ENCODE assay signal across 9 cellular contexts in the genomic region with DNA sequence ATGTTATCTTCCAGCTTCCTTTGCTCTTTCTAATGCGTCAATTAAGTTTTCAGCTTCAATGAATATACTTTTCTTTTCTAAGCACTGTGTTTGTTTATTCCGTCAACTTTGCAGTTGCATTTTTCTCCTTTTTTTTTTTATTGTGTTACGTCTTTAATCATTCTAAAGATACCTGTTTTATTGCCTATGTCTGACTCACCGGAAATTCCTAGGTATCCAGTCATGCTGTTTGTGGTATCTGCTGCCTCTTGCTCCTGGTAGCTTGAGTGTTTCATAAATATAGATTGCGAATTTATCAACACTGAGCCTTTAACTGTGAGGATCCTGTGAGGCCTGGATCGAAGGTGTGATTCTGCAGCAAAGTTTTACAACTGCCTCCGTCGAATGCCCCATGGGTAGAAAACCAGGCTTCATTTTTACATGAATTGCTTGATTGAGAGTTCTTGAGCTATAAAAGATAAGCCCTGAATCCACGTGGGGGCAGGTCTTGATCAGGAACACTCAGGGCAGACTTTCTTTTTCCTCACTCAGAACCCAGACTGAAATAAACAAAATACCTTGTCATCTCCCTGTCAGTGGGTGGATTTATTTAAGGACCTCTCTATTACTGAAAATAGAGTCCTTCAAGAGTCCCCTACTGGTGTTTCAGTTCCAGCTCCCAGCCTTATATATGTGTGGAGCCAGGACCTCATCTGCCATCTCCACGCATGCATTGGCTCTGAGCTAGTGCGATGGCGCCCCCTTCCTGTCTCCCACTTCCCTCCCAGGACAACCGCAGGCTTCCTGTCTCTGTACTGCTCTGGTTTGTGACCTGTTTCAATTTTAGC.
DNase-seq lines count a peak whose midpoint lies in the region; ATAC-seq, FAIRE-seq and TF ChIP-seq lines count a peak whose summit lies in the region.
"Had no signal": no experiment of that assay in that cellular context is flagged by ENCODE, and none has a peak within 500 bp of the region (broad histone marks: within the 10 kb centered on the region; RNA-seq: fewer than 3 reads in every experiment).

No MANE protein-coding gene starts in this region.

- no peaks in the 10 kb centered on the region for H3K9me3 Mint-ChIP-seq in activated naive CD4-positive, alpha-beta T cell treated with anti-CD3 and anti-CD28 coated beads, Interleukin-2, amount 10 ng/mL, durations not matched to agents 7 days and 5 days
- H3K9me3 Mint-ChIP-seq: T-cell had no signal

- peak; percentile 56 for FAIRE-seq in GM19239 (lab: Jason Lieb, UNC)

- H3K4me1 Mint-ChIP-seq in activated naive CD4-positive, alpha-beta T cell treated with anti-CD3 and anti-CD28 coated beads, Interleukin-2, amount 10 ng/mL, durations not matched to agents 7 days and 5 days, result peaks cover 28% of the 10 kb centered on the region

- CTCF ChIA-PET in activated naive CD4-positive, alpha-beta T cell treated with anti-CD3 and anti-CD28 coated beads, Interleukin-2, amount 10 ng/mL, durations not matched to agents 7 days and 5 days (lab: Charles Lee), result interaction anchor here (0.7 to 2.7 kb wide), 8 partner anchors 8 to 242 kb away, joined by 3 to 20 read pairs (median 3); no protein-coding TSS in a partner anchor

- DNase-seq in CD1c-positive myeloid dendritic cell (ENCODE audit: extremely low spot score) (peak; percentile 50), GM19239 (ENCODE audit: insufficient read length, low spot score) (no peak), NB4 (ENCODE audit: low read depth) (peak; percentile 59), iris pigment epithelial cell (ENCODE audit: low read depth) (peak; percentile 91), NCI-H2029 treated with DMSO at 0.1 percent for 48 hours (lab: John Stamatoyannopoulos, UW) (no peak)
- peak; percentile 52 for DNase-seq in activated naive CD4-positive, alpha-beta T cell treated with anti-CD3 and anti-CD28 coated beads, Interleukin-2, amount 10 ng/mL, durations not matched to agents 7 days and 5 days
- DNase-seq in activated CD8-positive, alpha-beta memory T cell treated with anti-CD3 and anti-CD28 coated beads for 24 hours, result no peak

- no peak for ATAC-seq in GM19351 (IDR thresholded peaks at IDR 0.05; ENCODE audit: unreplicated experiment)

- peak; percentile 65 for TF ChIP-seq CTCF in NB4 (IDR thresholded peaks at IDR 0.05; ENCODE audit: low read depth, low read length)

- no peak overlapping the region for H3K4me3 Mint-ChIP-seq in activated naive CD4-positive, alpha-beta T cell treated with anti-CD3 and anti-CD28 coated beads, Interleukin-2, amount 10 ng/mL, durations not matched to agents 7 days and 5 days

- no peak for TF ChIP-seq POLR2A in NB4 (IDR thresholded peaks at IDR 0.05; ENCODE audit: extremely low read depth, insufficient read length)

- peaks cover 10% of the 10 kb centered on the region for H3K27me3 Mint-ChIP-seq in activated naive CD4-positive, alpha-beta T cell treated with anti-CD3 and anti-CD28 coated beads, Interleukin-2, amount 10 ng/mL, durations not matched to agents 7 days and 5 days

- H3K36me3 Mint-ChIP-seq in activated naive CD4-positive, alpha-beta T cell treated with anti-CD3 and anti-CD28 coated beads, Interleukin-2, amount 10 ng/mL, durations not matched to agents 7 days and 5 days, result no peaks in the 10 kb centered on the region
- H3K36me3 Mint-ChIP-seq: T-cell had no signal

- H3K27ac Mint-ChIP-seq in activated naive CD4-positive, alpha-beta T cell treated with anti-CD3 and anti-CD28 coated beads, Interleukin-2, amount 10 ng/mL, durations not matched to agents 7 days and 5 days, result no peak overlapping the region
- H3K27ac Mint-ChIP-seq: T-cell had no signal

- no peak overlapping the region for H3K4me3 ChIP-seq in NB4 (ENCODE audit: low read depth, low read length)

Comparison
In these comparisons a context has a peak if more than half of its experiments do, and no peak if none do; other contexts are left out.
1. DNase-seq: peak in CD1c-positive myeloid dendritic cell (single experiment), NB4 (single experiment), activated naive CD4-positive, alpha-beta T cell treated with anti-CD3 and anti-CD28 coated beads, Interleukin-2, amount 10 ng/mL, durations not matched to agents 7 days and 5 days (single experiment) and iris pigment epithelial cell (single experiment); none in GM19239 (single experiment), NCI-H2029 treated with DMSO at 0.1 percent for 48 hours (single experiment) and activated CD8-positive, alpha-beta memory T cell treated with anti-CD3 and anti-CD28 coated beads for 24 hours (single experiment).